ENCODE assay signal across 21 cellular contexts in genomic region chr14:61129168-61129745, GRCh38.
DNase-seq lines count a peak whose midpoint lies in the region; ATAC-seq, FAIRE-seq and TF ChIP-seq lines count a peak whose summit lies in the region.
"Had no signal": no experiment of that assay in that cellular context is flagged by ENCODE, and none has a peak within 500 bp of the region (broad histone marks: within the 10 kb centered on the region; RNA-seq: fewer than 3 reads in every experiment).

No MANE protein-coding gene starts in this region.

- H3K23ac ChIP-seq in mesenchymal stem cell (ENCODE audit: low read length in 2 of 2): no peak overlapping the region

- DNase-seq in stimulated activated naive CD8-positive, alpha-beta T cell treated with anti-CD3 and anti-CD28 coated beads, Interleukin-15, amount 100 ng/mL, for 72 hours: no peak
- DNase-seq in stimulated activated naive CD8-positive, alpha-beta T cell treated with anti-CD3 and anti-CD28 coated beads, Interleukin-15, Interleukin-2, amounts not matched to agents 100 U/mL and 50 U/mL, for 24 hours: no peak
- DNase-seq in mesenchymal stem cell: no peak
- DNase-seq in urothelium cell line (ENCODE audit: low spot score): no peak
- DNase-seq in activated naive CD4-positive, alpha-beta T cell (lab: John Stamatoyannopoulos, UW): no peak
- DNase-seq in CD14-positive monocyte (ENCODE audit: low spot score): no peak
- DNase-seq: BE2C; Caco-2; CD4-positive, alpha-beta T cell; DMS153; H7; KBM-7; NCI-H1105 treated with DMSO at 0.1 percent for 48 hours; NCI-H1694; NCI-H524; PC-9; SJCRH30 had no signal

- H3K4me1 ChIP-seq in mesenchymal stem cell (ENCODE audit: control insufficient read depth, insufficient read depth, low read depth, low read length): peaks cover 13% of the 10 kb centered on the region
- H3K4me1 ChIP-seq: BE2C, Caco-2 had no signal

- H2BK12ac ChIP-seq in mesenchymal stem cell (ENCODE audit: low read length in 2 of 2): peak overlapping the region; percentile 70 to 91

- 98% methylated on average over 4 of the region's 4 CpGs for WGBS in mesenchymal stem cell

- no peaks in the 10 kb centered on the region for H3K27me3 ChIP-seq in mesenchymal stem cell (ENCODE audit: control insufficient read depth in 1 of 2, insufficient read depth in 1 of 2, low read length in 2 of 2)
- H3K27me3 ChIP-seq: BE2C, SJCRH30 had no signal

- H2AK5ac ChIP-seq in mesenchymal stem cell (ENCODE audit: low read length, severe bottlenecking): no peak overlapping the region

- no peak overlapping the region for H2AFZ ChIP-seq in mesenchymal stem cell (ENCODE audit: low read depth, low read length)
- H2AFZ ChIP-seq: PC-9 had no signal

- no peaks in the 10 kb centered on the region for H3K36me3 Mint-ChIP-seq in CD14-positive monocyte

- peak; percentile 88 for FAIRE-seq in urothelium cell line (lab: Jason Lieb, UNC)
- FAIRE-seq: A204.1, GM12892 had no signal

- no peak overlapping the region for H2BK5ac ChIP-seq in mesenchymal stem cell (ENCODE audit: low read depth, low read length, poor library complexity, severe bottlenecking)

- no peak overlapping the region for H3K4me3 ChIP-seq in mesenchymal stem cell (ENCODE audit: insufficient read depth in 1 of 2, low read depth in 1 of 2, low read length in 2 of 2)
- H3K4me3 ChIP-seq: PC-9, SJCRH30 had no signal

- no peaks in the 10 kb centered on the region for H3K9me3 Mint-ChIP-seq in stimulated activated naive CD8-positive, alpha-beta T cell treated with anti-CD3 and anti-CD28 coated beads, Interleukin-15, amount 100 ng/mL, for 72 hours
- H3K9me3 Mint-ChIP-seq in CD14-positive monocyte: peaks cover 10 to 18% (median 14%) of the 10 kb centered on the region in 7 donors
- H3K9me3 Mint-ChIP-seq: CD4-positive, alpha-beta T cell had no signal

- H3K36me3 ChIP-seq in mesenchymal stem cell (ENCODE audit: control insufficient read depth in 1 of 2, insufficient read depth in 2 of 2, low read depth in 1 of 2, low read length in 2 of 2): no peaks in the 10 kb centered on the region
- H3K36me3 ChIP-seq: BE2C, SJCRH30 had no signal

- no peak for TF ChIP-seq CTCF in CD14-positive monocyte (IDR thresholded peaks at IDR 0.05)

- H4K8ac ChIP-seq in mesenchymal stem cell (ENCODE audit: low read length): peak overlapping the region; percentile 76

- H3K27ac Mint-ChIP-seq in stimulated activated naive CD8-positive, alpha-beta T cell treated with anti-CD3 and anti-CD28 coated beads, Interleukin-15, amount 100 ng/mL, for 72 hours: no peak overlapping the region
- H3K27ac Mint-ChIP-seq in CD14-positive monocyte: peak overlapping the region in 1 of 7 donors; percentile 36
- H3K27ac Mint-ChIP-seq: CD4-positive, alpha-beta T cell had no signal

- H3K9ac ChIP-seq in mesenchymal stem cell (ENCODE audit: low read length): no peak overlapping the region

- peaks cover 15% of the 10 kb centered on the region for H3K27me3 Mint-ChIP-seq in stimulated activated naive CD8-positive, alpha-beta T cell treated with anti-CD3 and anti-CD28 coated beads, Interleukin-15, amount 100 ng/mL, for 72 hours
- peaks cover 1 to 8% (median 2%) of the 10 kb centered on the region in 3 donors for H3K27me3 Mint-ChIP-seq in CD14-positive monocyte (ENCODE audit: low read depth in 3 of 3)

- peak overlapping the region; percentile 48 to 56 for H3K18ac ChIP-seq in mesenchymal stem cell (ENCODE audit: low read depth in 1 of 2, low read length in 2 of 2)

- H3K79me1 ChIP-seq in mesenchymal stem cell (replicated peaks; ENCODE audit: low read length, poor library complexity, severe bottlenecking): no peaks in the 10 kb centered on the region

- H2BK15ac ChIP-seq in mesenchymal stem cell (ENCODE audit: low read depth, poor library complexity, severe bottlenecking): peak overlapping the region; percentile 62

- H3K4me3 Mint-ChIP-seq in stimulated activated naive CD8-positive, alpha-beta T cell treated with anti-CD3 and anti-CD28 coated beads, Interleukin-15, amount 100 ng/mL, for 72 hours: no peak overlapping the region
- H3K4me3 Mint-ChIP-seq in CD14-positive monocyte: no peak overlapping the region
- H3K4me3 Mint-ChIP-seq: CD4-positive, alpha-beta T cell had no signal

- no peak overlapping the region for H3K27ac ChIP-seq in mesenchymal stem cell (ENCODE audit: low read length, poor library complexity, severe bottlenecking)
- H3K27ac ChIP-seq: PC-9, SJCRH30 had no signal

- peak; percentile 21 for ATAC-seq in stimulated activated naive CD8-positive, alpha-beta T cell treated with anti-CD3 and anti-CD28 coated beads, Interleukin-15, amount 100 ng/mL, for 72 hours
- ATAC-seq in stimulated activated naive CD8-positive, alpha-beta T cell treated with anti-CD3 and anti-CD28 coated beads, Interleukin-15, Interleukin-2, amounts not matched to agents 100 U/mL and 50 U/mL, for 24 hours: no peak
- ATAC-seq in esophagus mucosa (peak; percentile 70), HG03342 (IDR thresholded peaks at IDR 0.05; ENCODE audit: unreplicated experiment) (no peak)

- peak overlapping the region; percentile 1 to 28 for H3K4ac ChIP-seq in mesenchymal stem cell (ENCODE audit: low read depth in 1 of 2, low read length in 2 of 2)

- H3K4me2 ChIP-seq in mesenchymal stem cell (ENCODE audit: low read length, poor library complexity, severe bottlenecking): no peak overlapping the region
- H3K4me2 ChIP-seq: PC-9 had no signal

- H4K91ac ChIP-seq in mesenchymal stem cell (ENCODE audit: low read length): peak overlapping the region; percentile 64

- intact Hi-C loops in CD14-positive monocyte (cut with micrococcal nuclease): no loop called here

- H3K9me3 ChIP-seq in mesenchymal stem cell (ENCODE audit: control insufficient read depth, low read length): no peaks in the 10 kb centered on the region
- H3K9me3 ChIP-seq: BE2C, Caco-2, SJCRH30 had no signal

- H3K14ac ChIP-seq in mesenchymal stem cell (ENCODE audit: low read length in 2 of 2): peak overlapping the region in 1 of 2 experiments; percentile 66

- peak overlapping the region; percentile 27 for H2BK120ac ChIP-seq in mesenchymal stem cell (ENCODE audit: low read depth, low read length)

- H3K4me1 Mint-ChIP-seq in stimulated activated naive CD8-positive, alpha-beta T cell treated with anti-CD3 and anti-CD28 coated beads, Interleukin-15, amount 100 ng/mL, for 72 hours: no peaks in the 10 kb centered on the region
- H3K4me1 Mint-ChIP-seq in CD14-positive monocyte: peaks cover 16% of the 10 kb centered on the region

Comparison
In these comparisons a context has a peak if more than half of its experiments do, and no peak if none do; other contexts are left out.
1. ATAC-seq: peak in stimulated activated naive CD8-positive, alpha-beta T cell treated with anti-CD3 and anti-CD28 coated beads, Interleukin-15, amount 100 ng/mL, for 72 hours (single experiment) and esophagus mucosa (single experiment); none in stimulated activated naive CD8-positive, alpha-beta T cell treated with anti-CD3 and anti-CD28 coated beads, Interleukin-15, Interleukin-2, amounts not matched to agents 100 U/mL and 50 U/mL, for 24 hours (single experiment) and HG03342 (single experiment).